ENCODE assay signal across 14 cellular contexts in genomic region chr22:39997939-39998726, GRCh38. TPM values are rescaled to one million over a fixed set of nuclear protein-coding genes. Genes with fewer than 3 reads are reported as not detected.
A peak's percentile ranks its signal among the peaks of the same experiment; 100 is the strongest.
DNase-seq lines count a peak whose midpoint lies in the region; ATAC-seq, FAIRE-seq and TF ChIP-seq lines count a peak whose summit lies in the region.
"Had no signal": no experiment of that assay in that cellular context is flagged by ENCODE, and none has a peak within 500 bp of the region (broad histone marks: within the 10 kb centered on the region; RNA-seq: fewer than 3 reads in every experiment).

No MANE protein-coding gene starts in this region.

- H3K4me2 ChIP-seq in K562 (ENCODE audit: insufficient read depth, low read length) = no peak overlapping the region

- no peaks in the 10 kb centered on the region for H3K27me3 ChIP-seq in K562 (ENCODE audit: control insufficient read depth in 2 of 2, insufficient read depth in 2 of 2, low read length in 2 of 2)
- H3K27me3 ChIP-seq in tibial artery = peaks cover 0 to 77% of the 10 kb centered on the region in 2 donors
- H3K27me3 ChIP-seq: SJSA1 had no signal

- intact Hi-C loops in K562 (cut with micrococcal nuclease) = loop anchor here (5.0 kb wide), 1 partner anchor 66 kb away; no protein-coding TSS in a partner anchor
- intact Hi-C loops in tibial artery (cut with DNase I; ENCODE audit: low total_unique reads) = no loop called here

- H3K9me1 ChIP-seq in K562 (ENCODE audit: control insufficient read depth, insufficient read depth, low read length) = no peaks in the 10 kb centered on the region

- H3K36me3 ChIP-seq in K562 (ENCODE audit: control insufficient read depth, insufficient read depth, low read length) (no peaks in the 10 kb centered on the region), tibial artery (no peaks in the 10 kb centered on the region)
- H3K36me3 ChIP-seq: SJSA1 had no signal

- H4K20me1 ChIP-seq in K562 (replicated peaks; ENCODE audit: control insufficient read depth, insufficient read depth, low read length) = no peaks in the 10 kb centered on the region

- H3K79me2 ChIP-seq in K562 (ENCODE audit: control insufficient read depth, insufficient read depth, low read length) = no peaks in the 10 kb centered on the region

- TF ChIP-seq POLR2A in K562 (conservative IDR thresholded peaks at IDR 0.05) = no peak

- H3K4me3 ChIP-seq in K562 (no peak overlapping the region), tibial artery (no peak overlapping the region)
- H3K4me3 ChIP-seq: SJSA1 had no signal

- no peak for TF ChIP-seq EP300 in K562 (IDR thresholded peaks at IDR 0.05; ENCODE audit: low read length)

- no peaks in the 10 kb centered on the region for H3K9me3 ChIP-seq in K562 (replicated peaks; ENCODE audit: control insufficient read depth, insufficient read depth, low read depth, low read length)
- no peaks in the 10 kb centered on the region for H3K9me3 ChIP-seq in tibial artery
- H3K9me3 ChIP-seq: SJSA1 had no signal

- H3K9ac ChIP-seq in K562 (ENCODE audit: insufficient read depth in 1 of 2, low read depth in 2 of 2, low read length in 2 of 2) = peak overlapping the region in 1 of 2 experiments; percentile 64; a peak in 2 of 4 replicates

- H3K27ac ChIP-seq in K562 (ENCODE audit: extremely low read depth, low read depth, low read length) (no peak overlapping the region), tibial artery (no peak overlapping the region)
- H3K27ac ChIP-seq: SJSA1 had no signal

- 73% methylated on average over 9 of the region's 11 CpGs for WGBS in K562 (ENCODE audit: insufficient coverage, low coverage, missing lambda C conversion rate)

- H3K4me1 ChIP-seq in K562 (replicated peaks in 1 of 2; ENCODE audit: control insufficient read depth in 2 of 2, insufficient read depth in 2 of 2, low read length in 2 of 2) = peaks cover 49 to 62% of the 10 kb centered on the region in 2 experiments
- H3K4me1 ChIP-seq in tibial artery = peaks cover 0 to 49% (median 7%) of the 10 kb centered on the region in 4 donors
- H3K4me1 ChIP-seq: SJSA1 had no signal

- H2AFZ ChIP-seq in K562 (ENCODE audit: low read depth, low read length) = peak overlapping the region; percentile 37; the same call in 1 of the 2 replicates

- no peak for FAIRE-seq in K562 (lab: Jason Lieb, UNC)

- no peak for ATAC-seq in K562
- no peak for ATAC-seq in GM19328 (IDR thresholded peaks at IDR 0.05; ENCODE audit: unreplicated experiment)
- ATAC-seq in HG02623 (IDR thresholded peaks at IDR 0.05; ENCODE audit: unreplicated experiment) = no peak
- ATAC-seq: HCT116; stimulated activated naive B cell treated with anti-CD40 and anti-IgM and Interleukin-4, amounts not matched to agents 10 μg/mL and 1 μg/mL and 100 μg/mL, for 72 hours had no signal

- in situ Hi-C loops in K562 (cut with MboI) = no loop called here

- peak; percentile 27 for DNase-seq in DMS 273 treated with DMSO at 0.1 percent for 48 hours (lab: John Stamatoyannopoulos, UW)
- DNase-seq in NCI-H2029 treated with DMSO at 0.1 percent for 48 hours (lab: John Stamatoyannopoulos, UW) = peak; percentile 77
- no peak for DNase-seq in K562 (ENCODE audit: extremely low read depth in 1 of 4, low spot score in 3 of 4)
- DNase-seq in kidney tubule cell (ENCODE audit: low spot score) = peak; percentile 70
- DNase-seq in tibial artery = no peak
- no peak for DNase-seq in activated CD4-positive, alpha-beta T cell treated with anti-CD3 and anti-CD28 coated beads for 4 hours
- DNase-seq: activated naive CD8-positive, alpha-beta T cell treated with anti-CD3 and anti-CD28 coated beads, Interleukin-2, amount 10 ng/mL, durations not matched to agents 7 days and 5 days; DND-41; naive B cell; stimulated activated naive B cell treated with anti-CD40 and anti-IgM and Interleukin-4, amounts not matched to agents 10 μg/mL and 1 μg/mL and 100 μg/mL, for 72 hours had no signal

- CTCF ChIA-PET in K562 (lab: Yijun Ruan, JAX; ENCODE audit: low intra/inter-chr PET ratio) = no interaction called here

- TF ChIP-seq RAD21 in K562 (CRISPR knock-in tag; conservative IDR thresholded peaks at IDR 0.05 in 1 of 2, IDR thresholded peaks at IDR 0.05 in 1 of 2) = no peak

- no TSS peak for BruUV-seq in K562 (replicated peaks; lab: Mats Ljungman, UMichigan)

- TF ChIP-seq CTCF in K562 (IDR thresholded peaks at IDR 0.05 in 2 of 3, conservative IDR thresholded peaks at IDR 0.05 in 1 of 3; ENCODE audit: insufficient read depth in 2 of 3, low read depth in 1 of 3, low read length in 3 of 3) = no peak
- no peak for TF ChIP-seq CTCF in tibial artery (IDR thresholded peaks at IDR 0.05)

- POLR2A ChIA-PET in K562 (lab: Yijun Ruan, JAX) = interaction anchor here (1.2 to 1.5 kb wide), 2 partner anchors 13 to 27 kb away, joined by 3 to 6 read pairs; no protein-coding TSS in a partner anchor

TF ChIP-seq in K562, 482 proteins besides CTCF, POLR2A, EP300 and RAD21:
- peak in 1 of 2 experiments; percentile 75; a peak in 1 of 4 replicates for TF ChIP-seq FOXA3 (CRISPR knock-in tag; conservative IDR thresholded peaks at IDR 0.05 in 1 of 2, IDR thresholded peaks at IDR 0.05 in 1 of 2)
- TF ChIP-seq CAMTA2 (CRISPR knock-in tag; conservative IDR thresholded peaks at IDR 0.05) = no peak
- no peak for TF ChIP-seq TCF15 (CRISPR knock-in tag; IDR thresholded peaks at IDR 0.05)
- TF ChIP-seq, protein P1, sequence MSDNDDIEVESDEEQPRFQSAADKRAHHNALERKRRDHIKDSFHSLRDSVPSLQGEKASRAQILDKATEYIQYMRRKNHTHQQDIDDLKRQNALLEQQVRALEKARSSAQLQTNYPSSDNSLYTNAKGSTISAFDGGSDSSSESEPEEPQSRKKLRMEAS (CRISPR knock-in tag; IDR thresholded peaks at IDR 0.05) = 0 out of 2 replicates have a peak, but pooled peaks have one; percentile 10

RNA-seq across cellular contexts. Expression of gene FAM83F, which starts 3.4 kb away (rescaled TPM):
- 0.04 and 0.25 TPM in 2 replicates for total RNA-seq in K562 (2011; cell fraction: chromatin; rRNA removed; ENCODE audit: low replicate concordance)
- under 0.01 and 0.17 TPM in 2 replicates for total RNA-seq in K562 (2011; cell fraction: nucleolus; rRNA removed)
- total RNA-seq in K562 (2011; cell fraction: nucleoplasm; rRNA removed) = 0.07 and 0.15 TPM in 2 replicates
- 0.04 and 0.05 TPM in 2 replicates for total RNA-seq in K562 (2014; rRNA removed)
- total RNA-seq in K562 (2014; rRNA removed; fragmentation: Illumina TruSeq; extraction: Trizol) = 0.03 and 0.04 TPM in 2 replicates
- total RNA-seq in K562 (2015; rRNA removed; fragmentation: Illumina TruSeq; extraction: Trizol) = under 0.01 and 0.04 TPM in 2 replicates
- 0.07 and 0.13 TPM in 2 replicates for total RNA-seq in K562 (2021)
- polyA plus RNA-seq in K562 (2011; rRNA removed) = 0.03 and 0.10 TPM in 2 replicates
- 0.01 and 0.03 TPM in 2 replicates for polyA plus RNA-seq in K562 (2011; cell fraction: cytosol; rRNA removed)
- 0.03 and 0.18 TPM in 2 replicates for polyA plus RNA-seq in K562 (2011; cell fraction: nucleus; rRNA removed)
- 0.01 and 0.07 TPM in 2 replicates for polyA plus RNA-seq in K562 (2012)
- polyA plus RNA-seq in K562 (2014; fragmentation: Illumina TruSeq; extraction: Trizol) = 0.03 TPM in 1 of 2 replicates, not detected in the other
- polyA plus RNA-seq in K562 (2014; fragmentation: Nextera tagmentation; extraction: Ambion mirVana) = under 1 TPM in 1 of 2 experiments, not detected in 1; 0.01 TPM
- 0.04 and 0.05 TPM in 2 replicates for polyA plus RNA-seq in K562 (2014; rRNA removed)
- polyA minus RNA-seq in K562 (2011; rRNA and poly(A)+ RNA removed) = 0.06 and 0.07 TPM in 2 replicates
- not detected in 2 replicates for polyA minus RNA-seq in K562 (2011; cell fraction: cytosol; rRNA and poly(A)+ RNA removed)
- 0.11 and 0.67 TPM in 2 replicates for polyA minus RNA-seq in K562 (2011; cell fraction: nucleus; rRNA and poly(A)+ RNA removed)
- total RNA-seq: SJSA1 had no signal

RNA-seq across cellular contexts. Expression of gene TMA7B, which starts 37.9 kb away (rescaled TPM):
- 16.1 and 33.1 TPM in 2 replicates for total RNA-seq in K562 (2011; cell fraction: chromatin; rRNA removed; ENCODE audit: low replicate concordance)
- 8.2 and 8.4 TPM in 2 replicates for total RNA-seq in K562 (2011; cell fraction: nucleolus; rRNA removed)
- 15.8 and 17.9 TPM in 2 replicates for total RNA-seq in K562 (2011; cell fraction: nucleoplasm; rRNA removed)
- 12.0 and 14.2 TPM in 2 replicates for total RNA-seq in K562 (2014; rRNA removed)
- 13.9 and 17.0 TPM in 2 replicates for total RNA-seq in K562 (2014; rRNA removed; fragmentation: Illumina TruSeq; extraction: Trizol)
- 5.3 and 5.6 TPM in 2 replicates for total RNA-seq in K562 (2015; rRNA removed; fragmentation: Illumina TruSeq; extraction: Trizol)
- total RNA-seq in K562 (2021) = 11.2 and 12.8 TPM in 2 replicates
- 3.2 and 10.9 TPM in 2 replicates for polyA plus RNA-seq in K562 (2011; rRNA removed)
- polyA plus RNA-seq in K562 (2011; cell fraction: cytosol; rRNA removed) = 1.0 and 1.5 TPM in 2 replicates
- polyA plus RNA-seq in K562 (2011; cell fraction: nucleus; rRNA removed) = 1.7 and 4.9 TPM in 2 replicates
- polyA plus RNA-seq in K562 (2012) = 4.9 and 8.2 TPM in 2 replicates
- 9.4 and 11.8 TPM in 2 replicates for polyA plus RNA-seq in K562 (2014; fragmentation: Illumina TruSeq; extraction: Trizol)
- polyA plus RNA-seq in K562 (2014; fragmentation: Nextera tagmentation; extraction: Ambion mirVana) = 1 to 10 TPM; 5.7 to 8.7 TPM
- 13.2 and 14.5 TPM in 2 replicates for polyA plus RNA-seq in K562 (2014; rRNA removed)
- polyA minus RNA-seq in K562 (2011; rRNA and poly(A)+ RNA removed) = 4.7 and 10.9 TPM in 2 replicates
- 1.0 and 3.1 TPM in 2 replicates for polyA minus RNA-seq in K562 (2011; cell fraction: cytosol; rRNA and poly(A)+ RNA removed)
- polyA minus RNA-seq in K562 (2011; cell fraction: nucleus; rRNA and poly(A)+ RNA removed) = 2.2 and 2.6 TPM in 2 replicates
- total RNA-seq: SJSA1 had no signal

Comparison
In these comparisons a context has a peak if more than half of its experiments do, and no peak if none do; other contexts are left out.
1. DNase-seq: peak in DMS 273 treated with DMSO at 0.1 percent for 48 hours (single experiment), NCI-H2029 treated with DMSO at 0.1 percent for 48 hours (single experiment) and kidney tubule cell (single experiment); none in K562 (0 of 4), tibial artery (0 of 2) and activated CD4-positive, alpha-beta T cell treated with anti-CD3 and anti-CD28 coated beads for 4 hours (0 of 2).